Comparison of ENCODE assay signal across 1 cellular context in the genomic region with DNA sequence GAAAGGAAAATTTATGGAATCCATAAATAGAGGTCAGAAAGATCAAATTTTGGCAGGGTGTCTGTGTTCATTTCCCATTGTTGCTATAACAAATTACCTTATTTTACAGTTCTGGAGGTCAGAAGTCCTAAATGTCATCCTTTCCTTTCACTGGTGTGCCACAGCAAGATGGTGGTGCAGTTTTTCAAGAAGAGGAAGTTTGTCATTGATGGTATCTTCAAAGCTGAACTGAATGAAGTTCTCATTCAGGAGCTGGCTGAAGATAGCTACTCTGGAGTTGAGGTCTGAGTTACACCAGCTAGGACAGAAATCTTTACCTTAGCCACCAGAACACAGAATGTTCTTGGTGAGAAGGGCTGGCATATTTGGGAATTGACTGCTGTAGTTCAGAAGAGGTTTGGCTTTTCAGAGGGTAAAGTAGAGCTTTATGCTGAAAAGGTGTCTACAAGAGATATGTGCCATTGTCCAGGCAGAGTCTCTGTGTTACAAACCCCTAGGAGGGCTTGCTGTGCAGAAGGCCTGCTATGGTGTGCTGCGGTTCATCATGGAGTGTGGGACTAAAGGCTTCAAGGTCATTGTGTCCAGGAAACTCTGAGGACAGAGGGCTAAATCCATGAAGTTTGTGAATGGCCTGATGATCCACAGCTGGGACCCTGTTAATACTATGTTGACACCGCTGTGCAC.
TF ChIP-seq lines count a peak whose summit lies in the region.

No MANE protein-coding gene starts in this region.

TF ChIP-seq in K562, 482 proteins besides CTCF, POLR2A, EP300 and RAD21 (continued from another document):
- TF ChIP-seq, protein P1, sequence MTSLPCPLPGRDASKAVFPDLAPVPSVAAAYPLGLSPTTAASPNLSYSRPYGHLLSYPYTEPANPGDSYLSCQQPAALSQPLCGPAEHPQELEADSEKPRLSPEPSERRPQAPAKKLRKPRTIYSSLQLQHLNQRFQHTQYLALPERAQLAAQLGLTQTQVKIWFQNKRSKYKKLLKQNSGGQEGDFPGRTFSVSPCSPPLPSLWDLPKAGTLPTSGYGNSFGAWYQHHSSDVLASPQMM (CRISPR knock-in tag; IDR thresholded peaks at IDR 0.05) = no peak
- TF ChIP-seq CTBP1 (IDR thresholded peaks at IDR 0.05; ENCODE audit: borderline replicate concordance) (peak; percentile 38; the same call in 1 of the 2 replicates), LEF1 (IDR thresholded peaks at IDR 0.05) (peak; percentile 75), ZNF133 (CRISPR knock-in tag; IDR thresholded peaks at IDR 0.05) (no peak), SOX6 (IDR thresholded peaks at IDR 0.05) (0 out of 2 replicates have a peak, but pooled peaks have one; percentile 38), ZNF766 (CRISPR knock-in tag; conservative IDR thresholded peaks at IDR 0.05) (peak; percentile 56), EHMT2 (IDR thresholded peaks at IDR 0.05) (peak; percentile 87), TRIM24 (IDR thresholded peaks at IDR 0.05) (0 out of 4 replicates have a peak, but pooled peaks of 1 of the 2 experiments have one; percentile 27), FOXM1 (IDR thresholded peaks at IDR 0.05; ENCODE audit: low read depth) (no peak), FOXM1 (CRISPR knock-in tag; IDR thresholded peaks at IDR 0.05; ENCODE audit: low read depth) (no peak), GTF2F1 (IDR thresholded peaks at IDR 0.05; ENCODE audit: low read depth, low read length) (no peak), NRF1 (conservative IDR thresholded peaks at IDR 0.05 in 1 of 2, IDR thresholded peaks at IDR 0.05 in 1 of 2) (0 out of 4 replicates have a peak, but pooled peaks of 1 of the 2 experiments have one; percentile 15), ZSCAN29 (IDR thresholded peaks at IDR 0.05) (no peak), ESRRB (CRISPR knock-in tag; IDR thresholded peaks at IDR 0.05; ENCODE audit: borderline replicate concordance) (no peak), STAT5A (IDR thresholded peaks at IDR 0.05; ENCODE audit: borderline replicate concordance, low read length) (peak; percentile 30; the same call in 1 of the 2 replicates), SREBF2 (CRISPR knock-in tag; IDR thresholded peaks at IDR 0.05) (no peak), BRD4 (IDR thresholded peaks at IDR 0.05) (no peak), NR2C2 (CRISPR knock-in tag; IDR thresholded peaks at IDR 0.05) (no peak), NR2C2 (tag; IDR thresholded peaks at IDR 0.05) (0 out of 2 replicates have a peak, but pooled peaks have one; percentile 17), RBM39 (optimal IDR thresholded peaks at IDR 0.05; ENCODE audit: low read depth, low read length) (no peak), BDP1 (IDR thresholded peaks at IDR 0.05; ENCODE audit: insufficient read depth, insufficient read length) (no peak), KAT8 (IDR thresholded peaks at IDR 0.05; ENCODE audit: low read depth) (no peak), ZNF780A (CRISPR knock-in tag; IDR thresholded peaks at IDR 0.05) (no peak)
- TF ChIP-seq, protein P2, sequence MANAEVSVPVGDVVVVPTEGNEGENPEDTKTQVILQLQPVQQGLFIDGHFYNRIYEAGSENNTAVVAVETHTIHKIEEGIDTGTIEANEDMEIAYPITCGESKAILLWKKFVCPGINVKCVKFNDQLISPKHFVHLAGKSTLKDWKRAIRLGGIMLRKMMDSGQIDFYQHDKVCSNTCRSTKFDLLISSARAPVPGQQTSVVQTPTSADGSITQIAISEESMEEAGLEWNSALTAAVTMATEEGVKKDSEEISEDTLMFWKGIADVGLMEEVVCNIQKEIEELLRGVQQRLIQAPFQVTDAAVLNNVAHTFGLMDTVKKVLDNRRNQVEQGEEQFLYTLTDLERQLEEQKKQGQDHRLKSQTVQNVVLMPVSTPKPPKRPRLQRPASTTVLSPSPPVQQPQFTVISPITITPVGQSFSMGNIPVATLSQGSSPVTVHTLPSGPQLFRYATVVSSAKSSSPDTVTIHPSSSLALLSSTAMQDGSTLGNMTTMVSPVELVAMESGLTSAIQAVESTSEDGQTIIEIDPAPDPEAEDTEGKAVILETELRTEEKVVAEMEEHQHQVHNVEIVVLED (CRISPR knock-in tag; IDR thresholded peaks at IDR 0.05) = no peak
- TF ChIP-seq, protein P3, sequence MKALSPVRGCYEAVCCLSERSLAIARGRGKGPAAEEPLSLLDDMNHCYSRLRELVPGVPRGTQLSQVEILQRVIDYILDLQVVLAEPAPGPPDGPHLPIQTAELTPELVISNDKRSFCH (CRISPR knock-in tag; IDR thresholded peaks at IDR 0.05) = no peak
- TF ChIP-seq, protein P3 (tag; IDR thresholded peaks at IDR 0.05) = 0 out of 2 replicates have a peak, but pooled peaks have one; percentile 18
- TF ChIP-seq, protein P4, sequence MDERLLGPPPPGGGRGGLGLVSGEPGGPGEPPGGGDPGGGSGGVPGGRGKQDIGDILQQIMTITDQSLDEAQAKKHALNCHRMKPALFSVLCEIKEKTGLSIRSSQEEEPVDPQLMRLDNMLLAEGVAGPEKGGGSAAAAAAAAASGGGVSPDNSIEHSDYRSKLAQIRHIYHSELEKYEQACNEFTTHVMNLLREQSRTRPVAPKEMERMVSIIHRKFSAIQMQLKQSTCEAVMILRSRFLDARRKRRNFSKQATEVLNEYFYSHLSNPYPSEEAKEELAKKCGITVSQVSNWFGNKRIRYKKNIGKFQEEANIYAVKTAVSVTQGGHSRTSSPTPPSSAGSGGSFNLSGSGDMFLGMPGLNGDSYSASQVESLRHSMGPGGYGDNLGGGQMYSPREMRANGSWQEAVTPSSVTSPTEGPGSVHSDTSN (CRISPR knock-in tag; IDR thresholded peaks at IDR 0.05; ENCODE audit: low read depth) = no peak
- TF ChIP-seq, protein P4 (tag; conservative IDR thresholded peaks at IDR 0.05; ENCODE audit: low read depth) = 0 out of 2 replicates have a peak, but pooled peaks have one; percentile 30
- TF ChIP-seq, protein P5, sequence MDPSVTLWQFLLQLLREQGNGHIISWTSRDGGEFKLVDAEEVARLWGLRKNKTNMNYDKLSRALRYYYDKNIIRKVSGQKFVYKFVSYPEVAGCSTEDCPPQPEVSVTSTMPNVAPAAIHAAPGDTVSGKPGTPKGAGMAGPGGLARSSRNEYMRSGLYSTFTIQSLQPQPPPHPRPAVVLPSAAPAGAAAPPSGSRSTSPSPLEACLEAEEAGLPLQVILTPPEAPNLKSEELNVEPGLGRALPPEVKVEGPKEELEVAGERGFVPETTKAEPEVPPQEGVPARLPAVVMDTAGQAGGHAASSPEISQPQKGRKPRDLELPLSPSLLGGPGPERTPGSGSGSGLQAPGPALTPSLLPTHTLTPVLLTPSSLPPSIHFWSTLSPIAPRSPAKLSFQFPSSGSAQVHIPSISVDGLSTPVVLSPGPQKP (CRISPR knock-in tag; IDR thresholded peaks at IDR 0.05) = no peak
- TF ChIP-seq, protein P6, sequence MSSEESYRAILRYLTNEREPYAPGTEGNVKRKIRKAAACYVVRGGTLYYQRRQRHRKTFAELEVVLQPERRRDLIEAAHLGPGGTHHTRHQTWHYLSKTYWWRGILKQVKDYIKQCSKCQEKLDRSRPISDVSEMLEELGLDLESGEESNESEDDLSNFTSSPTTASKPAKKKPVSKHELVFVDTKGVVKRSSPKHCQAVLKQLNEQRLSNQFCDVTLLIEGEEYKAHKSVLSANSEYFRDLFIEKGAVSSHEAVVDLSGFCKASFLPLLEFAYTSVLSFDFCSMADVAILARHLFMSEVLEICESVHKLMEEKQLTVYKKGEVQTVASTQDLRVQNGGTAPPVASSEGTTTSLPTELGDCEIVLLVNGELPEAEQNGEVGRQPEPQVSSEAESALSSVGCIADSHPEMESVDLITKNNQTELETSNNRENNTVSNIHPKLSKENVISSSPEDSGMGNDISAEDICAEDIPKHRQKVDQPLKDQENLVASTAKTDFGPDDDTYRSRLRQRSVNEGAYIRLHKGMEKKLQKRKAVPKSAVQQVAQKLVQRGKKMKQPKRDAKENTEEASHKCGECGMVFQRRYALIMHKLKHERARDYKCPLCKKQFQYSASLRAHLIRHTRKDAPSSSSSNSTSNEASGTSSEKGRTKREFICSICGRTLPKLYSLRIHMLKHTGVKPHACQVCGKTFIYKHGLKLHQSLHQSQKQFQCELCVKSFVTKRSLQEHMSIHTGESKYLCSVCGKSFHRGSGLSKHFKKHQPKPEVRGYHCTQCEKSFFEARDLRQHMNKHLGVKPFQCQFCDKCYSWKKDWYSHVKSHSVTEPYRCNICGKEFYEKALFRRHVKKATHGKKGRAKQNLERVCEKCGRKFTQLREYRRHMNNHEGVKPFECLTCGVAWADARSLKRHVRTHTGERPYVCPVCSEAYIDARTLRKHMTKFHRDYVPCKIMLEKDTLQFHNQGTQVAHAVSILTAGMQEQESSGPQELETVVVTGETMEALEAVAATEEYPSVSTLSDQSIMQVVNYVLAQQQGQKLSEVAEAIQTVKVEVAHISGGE (CRISPR knock-in tag; IDR thresholded peaks at IDR 0.05) = no peak
